Comparison of ENCODE assay signal across 8 cellular contexts in the genomic region with DNA sequence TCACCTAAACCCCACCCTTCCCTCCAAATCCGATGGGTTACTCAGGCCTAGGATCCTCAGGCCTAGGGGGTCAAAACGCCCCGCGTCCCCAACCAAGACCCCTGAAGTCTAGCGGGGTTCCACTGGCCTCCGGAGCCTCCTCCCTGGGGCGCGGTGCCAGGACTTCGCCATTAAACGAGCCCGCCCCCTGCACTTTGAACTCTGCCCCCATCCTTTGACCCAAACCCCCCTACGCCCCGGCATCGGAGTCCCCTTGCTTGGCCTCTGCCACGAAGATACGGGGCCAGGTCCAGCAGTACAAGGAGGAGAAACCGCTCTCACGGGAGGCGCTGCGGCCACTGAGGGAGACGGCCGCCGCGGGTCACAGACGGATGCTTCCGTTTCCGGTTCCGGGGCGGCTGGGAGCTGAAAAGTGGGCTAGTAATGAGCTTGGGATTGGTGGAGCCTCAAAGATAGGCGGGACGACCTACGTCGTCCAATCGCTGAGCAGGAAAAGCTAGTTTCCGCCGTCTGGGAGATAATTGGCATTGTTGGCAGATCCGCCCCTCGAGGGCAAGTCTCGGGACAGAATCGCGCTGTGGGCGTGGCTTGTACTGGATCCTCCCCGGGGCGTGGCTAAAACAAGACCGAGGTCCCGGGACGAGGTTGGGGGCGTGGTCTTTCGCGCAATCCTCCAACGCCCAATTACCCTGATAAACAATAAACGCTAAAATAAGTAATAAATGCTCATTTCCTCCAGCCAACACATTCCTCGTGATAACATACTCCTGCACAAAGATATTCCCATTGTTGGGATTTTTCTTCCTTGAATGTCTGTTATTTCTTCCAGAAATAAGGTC. TPM values are rescaled to one million over a fixed set of nuclear protein-coding genes. Genes with fewer than 3 reads are reported as not detected.
DNase-seq lines count a peak whose midpoint lies in the region; ATAC-seq and TF ChIP-seq lines count a peak whose summit lies in the region.

No MANE protein-coding gene starts in this region.

- intact Hi-C loops in vagina (cut with DNase I), result loop anchor here (10.0 kb wide), 1 partner anchor 154 kb away; no protein-coding TSS in a partner anchor

- H3K4me3 ChIP-seq in vagina, result peak overlapping the region; percentile 51 to 73

- peak overlapping the region; percentile 95 for H3K27ac ChIP-seq in vagina

- no peak for TF ChIP-seq CTCF in vagina (IDR thresholded peaks at IDR 0.05)

- no peaks in the 10 kb centered on the region for H3K27me3 ChIP-seq in vagina

- DNase-seq in NCI-H2029 (lab: John Stamatoyannopoulos, UW) (peak; percentile 99), T1000 (lab: John Stamatoyannopoulos, UW) (peak; percentile 99), astrocyte of the hippocampus (ENCODE audit: low read depth, low spot score) (peak; percentile 100), hepatic stellate cell (ENCODE audit: low spot score) (peak; percentile 100), putamen (ENCODE audit: low spot score) (peak; percentile 100), vagina (ENCODE audit: extremely low spot score in 2 of 2) (peak; percentile 98 to 100)

- peak in 1 of 2 donors; percentile 89 for TF ChIP-seq POLR2A in vagina (IDR thresholded peaks at IDR 0.05)

- ATAC-seq in GM18508 (IDR thresholded peaks at IDR 0.05; ENCODE audit: insufficient read depth, unreplicated experiment), result peak; percentile 82
- ATAC-seq in HG02981 (IDR thresholded peaks at IDR 0.05; ENCODE audit: unreplicated experiment), result peak; percentile 89

- no peaks in the 10 kb centered on the region for H3K36me3 ChIP-seq in vagina

- no peaks in the 10 kb centered on the region for H3K9me3 ChIP-seq in vagina

- peaks cover 15% of the 10 kb centered on the region for H3K4me1 ChIP-seq in vagina

RNA-seq across cellular contexts. Expression of gene ZNF77, which starts 5.7 kb away (rescaled TPM):
- 6.4 TPM for total RNA-seq in vagina

RNA-seq across cellular contexts. Expression of gene TLE6, which starts 26.9 kb away (rescaled TPM):
- 10.6 TPM for total RNA-seq in vagina

RNA-seq across cellular contexts. Expression of gene ZNF57, which starts 49.8 kb away (rescaled TPM):
- 7.4 TPM for total RNA-seq in vagina

Comparison
In these comparisons a context has a peak if more than half of its experiments do, and no peak if none do; other contexts are left out.
1. Peak in every context shown above with its lines: DNase-seq, ATAC-seq, H3K4me3 ChIP-seq and H3K27ac ChIP-seq.